ENCODE assay signal across 8 cellular contexts in the genomic region with DNA sequence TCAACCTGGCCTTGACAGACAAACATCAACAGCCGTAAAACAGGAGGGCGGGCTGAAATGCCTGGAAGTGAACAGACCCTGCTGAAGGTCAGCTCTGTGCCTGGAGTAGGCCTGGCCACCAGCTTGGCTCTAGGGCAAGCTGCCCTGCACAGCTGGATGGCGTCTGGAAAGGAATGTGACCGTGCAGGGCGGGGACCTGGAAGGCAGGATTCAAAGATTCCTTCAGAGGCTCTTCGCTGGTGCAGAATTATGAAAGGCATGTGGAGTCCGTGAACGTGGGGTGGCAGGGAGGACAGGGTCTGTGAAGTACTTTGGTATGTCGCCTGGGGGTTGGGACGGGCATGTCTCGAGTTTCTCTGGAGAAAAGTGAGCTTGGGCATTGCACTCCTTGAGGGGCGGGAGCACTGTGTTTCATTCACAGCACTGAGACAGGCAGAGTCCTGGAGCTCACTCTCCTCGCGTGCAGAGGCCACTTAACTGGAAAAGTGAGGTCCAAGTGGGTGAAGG. TPM values are rescaled to one million over a fixed set of nuclear protein-coding genes. Genes with fewer than 3 reads are reported as not detected.
DNase-seq lines count a peak whose midpoint lies in the region; TF ChIP-seq lines count a peak whose summit lies in the region.

No MANE protein-coding gene starts in this region.

- TF ChIP-seq CTCF in Peyer's patch (IDR thresholded peaks at IDR 0.05) (no peak), epithelial cell of esophagus (IDR thresholded peaks at IDR 0.05; ENCODE audit: insufficient read depth, low read depth, low read length, missing control alignments) (no peak), neutrophil (IDR thresholded peaks at IDR 0.05) (no peak)

- peak; percentile 74 for DNase-seq in GM03348 (ENCODE audit: low spot score)
- peak in 2 of 3 donors; percentile 37 to 75 for DNase-seq in Peyer's patch
- DNase-seq in epithelial cell of esophagus (ENCODE audit: low read depth), result peak; percentile 54
- no peak for DNase-seq in 8988T
- no peak for DNase-seq in NCI-H1105 treated with DMSO at 0.1 percent for 48 hours (lab: John Stamatoyannopoulos, UW)
- no peak for DNase-seq in OCI-M2 (lab: John Stamatoyannopoulos, UW; ENCODE audit: unreplicated experiment)
- DNase-seq in activated effector memory CD4-positive, alpha-beta T cell treated with Interleukin-2 at 50 U/mL for 16 hours, result no peak

- TF ChIP-seq POLR2A in Peyer's patch (IDR thresholded peaks at IDR 0.05), result no peak

- H3K36me3 ChIP-seq in Peyer's patch (peaks cover 0 to 27% (median 0%) of the 10 kb centered on the region in 3 donors), neutrophil (peaks cover 27% of the 10 kb centered on the region)

- H3K9me3 ChIP-seq in Peyer's patch (no peaks in the 10 kb centered on the region), neutrophil (no peaks in the 10 kb centered on the region)

- H3K4me3 ChIP-seq in Peyer's patch (peak overlapping the region; percentile 78 to 81 (median 78)), epithelial cell of esophagus (ENCODE audit: low read length) (peak overlapping the region; percentile 84), neutrophil (ENCODE audit: low read depth in 1 of 2, low read length in 1 of 2) (peak overlapping the region; percentile 78 to 100)

- H3K27ac ChIP-seq in Peyer's patch (peak overlapping the region; percentile 81 to 94 (median 88)), neutrophil (peak overlapping the region; percentile 99)

- H3K4me1 ChIP-seq in Peyer's patch (peaks cover 3 to 78% (median 42%) of the 10 kb centered on the region in 4 donors), neutrophil (ENCODE audit: control insufficient read depth in 1 of 2, insufficient read depth in 1 of 2, low read depth in 1 of 2, low read length in 1 of 2) (peaks cover 77 to 85% of the 10 kb centered on the region in 2 experiments)

- H3K27me3 ChIP-seq in Peyer's patch (no peaks in the 10 kb centered on the region), neutrophil (no peaks in the 10 kb centered on the region)

RNA-seq across cellular contexts. Expression of a gene that starts 1.5 kb away (rescaled TPM):
- 100 to 1,000 TPM in 2 of 4 donors, 10 to 100 TPM in 2; 56.2 to 185 (median 98.6) TPM for total RNA-seq in Peyer's patch

RNA-seq across cellular contexts. Expression of a gene that starts 32.4 kb away (rescaled TPM):
- total RNA-seq in Peyer's patch, result 10 to 100 TPM; 25.6 to 78.6 (median 52.1) TPM

RNA-seq across cellular contexts. Expression of a gene that starts 40.1 kb away (rescaled TPM):
- 10 to 100 TPM; 38.8 to 79.6 (median 66.6) TPM for total RNA-seq in Peyer's patch

RNA-seq across cellular contexts. Expression of a gene that starts 47.6 kb away (rescaled TPM):
- 10 to 100 TPM; 20.0 to 46.2 (median 22.5) TPM for total RNA-seq in Peyer's patch

RNA-seq across cellular contexts. Expression of a gene that starts 58.8 kb away (rescaled TPM):
- not detected for total RNA-seq in Peyer's patch

Comparison
In these comparisons a context has a peak if more than half of its experiments do, and no peak if none do; other contexts are left out.
1. DNase-seq: peak in GM03348 (single experiment), Peyer's patch (2 of 3) and epithelial cell of esophagus (single experiment); none in 8988T (single experiment), NCI-H1105 treated with DMSO at 0.1 percent for 48 hours (single experiment), OCI-M2 (single experiment) and activated effector memory CD4-positive, alpha-beta T cell treated with Interleukin-2 at 50 U/mL for 16 hours (single experiment).
2. Peak in every context shown above with its lines, with median percentiles within 50 percentile points of each other: H3K4me3 ChIP-seq.